In genomic region chr7:93835684-93836083, GRCh38 we compare ENCODE assay signal across 15 cellular contexts. TPM values are rescaled to one million over a fixed set of nuclear protein-coding genes. Genes with fewer than 3 reads are reported as not detected.
A peak's percentile ranks its signal among the peaks of the same experiment; 100 is the strongest.
DNase-seq lines count a peak whose midpoint lies in the region; ATAC-seq and TF ChIP-seq lines count a peak whose summit lies in the region.
"Had no signal": no experiment of that assay in that cellular context is flagged by ENCODE, and none has a peak within 500 bp of the region (broad histone marks: within the 10 kb centered on the region; RNA-seq: fewer than 3 reads in every experiment).

No MANE protein-coding gene starts in this region.

- peak overlapping the region; percentile 69 for H3K4me3 ChIP-seq in adipocyte (ENCODE audit: low read length)
- H3K4me3 ChIP-seq: MG63, Peyer's patch had no signal

- peak overlapping the region; percentile 88 for H3K27ac Mint-ChIP-seq in osteocyte (ENCODE audit: unreplicated experiment)

- TF ChIP-seq CTCF in osteocyte (IDR thresholded peaks at IDR 0.05) = no peak

- peak overlapping the region; percentile 47 for H3K9ac ChIP-seq in adipocyte (ENCODE audit: low read length)

- ATAC-seq in GM19035 (IDR thresholded peaks at IDR 0.05; ENCODE audit: unreplicated experiment) (no peak), HG03196 (IDR thresholded peaks at IDR 0.05; ENCODE audit: unreplicated experiment) (no peak)

- H3K9me3 ChIP-seq in adipocyte (ENCODE audit: control insufficient read depth, low read length) = no peaks in the 10 kb centered on the region
- H3K9me3 ChIP-seq: MG63, Peyer's patch had no signal

- H3K27me3 Mint-ChIP-seq in osteocyte (ENCODE audit: unreplicated experiment) = peaks cover 14% of the 10 kb centered on the region

- TF ChIP-seq POLR2A in erythroblast (IDR thresholded peaks at IDR 0.05; ENCODE audit: low read length) = no peak

- peak; percentile 2 for DNase-seq in EH (ENCODE audit: low read depth)
- peak; percentile 64 for DNase-seq in adipocyte (ENCODE audit: low read depth)
- peak; percentile 40 for DNase-seq in fibroblast of peridontal ligament (ENCODE audit: extremely low read depth)
- DNase-seq in osteocyte (ENCODE audit: extremely low spot score, unreplicated experiment) = no peak
- DNase-seq in erythroblast (lab: John Stamatoyannopoulos, UW) = no peak
- DNase-seq in anterior cingulate cortex (lab: John Stamatoyannopoulos, UW) = no peak
- DNase-seq: H7, MG63, NCI-H1092 treated with DMSO at 0.1 percent for 48 hours, NCI-H524, Peyer's patch, Right ventricle myocardium superior had no signal

- peaks cover 38% of the 10 kb centered on the region for H3K4me1 Mint-ChIP-seq in osteocyte (ENCODE audit: unreplicated experiment)

- H3K4me3 Mint-ChIP-seq in osteocyte (ENCODE audit: unreplicated experiment) = peak overlapping the region; percentile 68

- no peaks in the 10 kb centered on the region for H3K36me3 Mint-ChIP-seq in osteocyte (ENCODE audit: unreplicated experiment)

- no peaks in the 10 kb centered on the region for H3K9me3 Mint-ChIP-seq in osteocyte (ENCODE audit: unreplicated experiment)

- H3K4me1 ChIP-seq in adipocyte (ENCODE audit: control insufficient read depth, insufficient read depth, low read length) = peaks cover 22% of the 10 kb centered on the region
- H3K4me1 ChIP-seq: Peyer's patch had no signal

- no peaks in the 10 kb centered on the region for H3K36me3 ChIP-seq in adipocyte (ENCODE audit: control insufficient read depth, insufficient read depth, low read length, severe bottlenecking)
- H3K36me3 ChIP-seq: MG63, Peyer's patch had no signal

- no peaks in the 10 kb centered on the region for H3K27me3 ChIP-seq in adipocyte (replicated peaks; ENCODE audit: control insufficient read depth, insufficient read depth, low read length)
- H3K27me3 ChIP-seq: Peyer's patch had no signal

RNA-seq across cellular contexts. Expression of gene TFPI2, which starts 54.9 kb away (rescaled TPM):
- total RNA-seq in osteocyte = 58.7 and 61.3 TPM in 2 replicates
- total RNA-seq: HT-29 had no signal

Comparison
In these comparisons a context has a peak if more than half of its experiments do, and no peak if none do; other contexts are left out.
1. DNase-seq: peak in EH (single experiment), adipocyte (single experiment) and fibroblast of peridontal ligament (single experiment); none in osteocyte (single experiment), erythroblast (0 of 2) and anterior cingulate cortex (0 of 58).